In the genomic region with DNA sequence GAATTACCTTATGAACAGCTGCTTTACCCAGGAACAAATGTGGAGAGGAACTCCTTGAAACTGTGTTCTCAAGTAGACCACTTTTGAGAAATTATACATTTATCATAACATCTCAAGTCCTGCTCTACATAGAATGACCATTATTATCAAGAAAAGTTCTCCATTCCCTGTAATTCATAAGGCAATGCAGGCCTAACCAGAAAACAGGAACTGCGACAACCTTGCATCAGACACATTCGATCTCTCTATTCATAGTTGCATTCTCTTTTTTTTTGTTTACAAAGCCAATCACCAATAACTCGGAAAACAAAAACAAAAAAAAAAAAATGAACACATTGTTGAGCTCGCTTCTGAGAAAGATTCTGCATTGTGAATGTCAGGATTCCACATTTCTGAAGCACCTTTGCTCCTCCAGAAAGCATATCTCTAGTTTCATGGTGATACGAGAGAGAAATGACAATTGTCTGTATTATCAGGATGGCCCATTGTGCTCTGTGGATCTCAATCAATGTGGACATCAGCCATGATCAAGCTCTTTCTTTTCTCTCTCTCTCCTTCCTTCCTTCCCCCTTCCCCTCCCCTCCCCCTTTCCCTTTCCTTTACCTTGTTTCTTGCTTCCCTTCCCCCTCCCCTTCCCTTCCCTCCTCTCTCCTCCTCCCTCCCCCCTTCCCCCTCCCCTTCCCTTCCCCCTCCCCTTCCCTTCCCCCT, we compare ENCODE assay signal across 1 cellular context.
TF ChIP-seq lines count a peak whose summit lies in the region.

No MANE protein-coding gene starts in this region.

TF ChIP-seq in K562, 482 proteins besides CTCF, POLR2A, EP300 and RAD21 (continued from another document):
- TF ChIP-seq, protein P1, sequence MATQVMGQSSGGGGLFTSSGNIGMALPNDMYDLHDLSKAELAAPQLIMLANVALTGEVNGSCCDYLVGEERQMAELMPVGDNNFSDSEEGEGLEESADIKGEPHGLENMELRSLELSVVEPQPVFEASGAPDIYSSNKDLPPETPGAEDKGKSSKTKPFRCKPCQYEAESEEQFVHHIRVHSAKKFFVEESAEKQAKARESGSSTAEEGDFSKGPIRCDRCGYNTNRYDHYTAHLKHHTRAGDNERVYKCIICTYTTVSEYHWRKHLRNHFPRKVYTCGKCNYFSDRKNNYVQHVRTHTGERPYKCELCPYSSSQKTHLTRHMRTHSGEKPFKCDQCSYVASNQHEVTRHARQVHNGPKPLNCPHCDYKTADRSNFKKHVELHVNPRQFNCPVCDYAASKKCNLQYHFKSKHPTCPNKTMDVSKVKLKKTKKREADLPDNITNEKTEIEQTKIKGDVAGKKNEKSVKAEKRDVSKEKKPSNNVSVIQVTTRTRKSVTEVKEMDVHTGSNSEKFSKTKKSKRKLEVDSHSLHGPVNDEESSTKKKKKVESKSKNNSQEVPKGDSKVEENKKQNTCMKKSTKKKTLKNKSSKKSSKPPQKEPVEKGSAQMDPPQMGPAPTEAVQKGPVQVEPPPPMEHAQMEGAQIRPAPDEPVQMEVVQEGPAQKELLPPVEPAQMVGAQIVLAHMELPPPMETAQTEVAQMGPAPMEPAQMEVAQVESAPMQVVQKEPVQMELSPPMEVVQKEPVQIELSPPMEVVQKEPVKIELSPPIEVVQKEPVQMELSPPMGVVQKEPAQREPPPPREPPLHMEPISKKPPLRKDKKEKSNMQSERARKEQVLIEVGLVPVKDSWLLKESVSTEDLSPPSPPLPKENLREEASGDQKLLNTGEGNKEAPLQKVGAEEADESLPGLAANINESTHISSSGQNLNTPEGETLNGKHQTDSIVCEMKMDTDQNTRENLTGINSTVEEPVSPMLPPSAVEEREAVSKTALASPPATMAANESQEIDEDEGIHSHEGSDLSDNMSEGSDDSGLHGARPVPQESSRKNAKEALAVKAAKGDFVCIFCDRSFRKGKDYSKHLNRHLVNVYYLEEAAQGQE (CRISPR knock-in tag; IDR thresholded peaks at IDR 0.05; ENCODE audit: low read depth), result no peak
